ENCODE assay signal across 8 cellular contexts in the genomic region with DNA sequence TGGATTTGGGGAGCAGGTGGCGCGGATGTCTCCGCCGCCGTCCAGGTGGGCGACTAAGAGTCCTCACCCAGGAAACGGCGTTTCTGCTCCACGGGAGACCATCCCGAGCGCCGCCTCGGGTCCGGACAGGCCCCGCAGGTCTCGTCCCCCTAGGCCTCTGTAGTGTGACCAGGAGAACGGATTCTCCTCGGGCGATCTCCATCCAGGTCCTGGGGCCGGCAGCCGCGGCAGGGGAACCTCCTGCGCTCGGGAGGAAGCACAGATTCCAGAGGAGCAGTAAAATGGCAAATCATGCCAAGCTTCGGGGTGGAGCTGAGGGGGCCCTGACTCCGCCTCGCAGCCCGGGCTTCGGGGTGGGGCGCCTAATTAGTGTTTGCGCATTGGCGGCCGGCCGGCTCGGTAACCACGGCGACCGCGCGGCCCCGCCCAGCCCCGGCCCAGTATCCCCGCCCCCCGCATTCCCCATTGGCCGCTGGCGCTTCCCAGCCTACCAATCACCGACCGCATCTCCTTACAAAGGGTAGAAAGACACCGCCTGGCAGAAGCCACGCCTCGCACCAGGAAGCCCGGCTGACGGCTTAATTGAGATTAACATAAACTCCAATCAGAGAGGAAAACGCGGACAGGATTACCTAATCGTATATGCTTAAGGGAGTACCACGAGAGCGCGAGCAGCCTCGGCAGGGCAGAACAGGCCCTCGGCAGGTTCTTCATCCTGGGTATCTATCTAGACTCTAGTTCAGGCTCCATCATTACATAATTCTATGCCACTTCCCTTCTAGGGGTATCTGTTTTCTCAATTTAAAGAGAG.
DNase-seq lines count a peak whose midpoint lies in the region; ATAC-seq and TF ChIP-seq lines count a peak whose summit lies in the region.

No MANE protein-coding gene starts in this region.

- peak overlapping the region; percentile 96 for H3K27ac Mint-ChIP-seq in progenitor cell of endocrine pancreas

- peaks cover 2% of the 10 kb centered on the region for H3K27me3 Mint-ChIP-seq in progenitor cell of endocrine pancreas

- TF ChIP-seq CTCF in progenitor cell of endocrine pancreas (IDR thresholded peaks at IDR 0.05; ENCODE audit: unreplicated experiment), result no peak

- intact Hi-C loops in left ventricle myocardium superior (cut with micrococcal nuclease), result no loop called here

- no peaks in the 10 kb centered on the region for H3K9me3 Mint-ChIP-seq in progenitor cell of endocrine pancreas (ENCODE audit: low read depth)

- DNase-seq in NCI-H187 (lab: John Stamatoyannopoulos, UW) (peak; percentile 72 to 83), T-helper 2 cell (peak; percentile 92 to 99 (median 92)), anterior cingulate cortex (lab: John Stamatoyannopoulos, UW) (peak; percentile 72 to 98 (median 96)), left ventricle myocardium superior (peak; percentile 97), progenitor cell of endocrine pancreas (ENCODE audit: low spot score, unreplicated experiment) (peak; percentile 92), ureter (ENCODE audit: low spot score) (peak; percentile 96)

- ATAC-seq in GM18499 (IDR thresholded peaks at IDR 0.05; ENCODE audit: insufficient read depth, unreplicated experiment) (peak; percentile 85), HG02938 (IDR thresholded peaks at IDR 0.05; ENCODE audit: unreplicated experiment) (peak; percentile 91), left ventricle myocardium superior (peak; percentile 95)

- peaks cover 1% of the 10 kb centered on the region for H3K36me3 Mint-ChIP-seq in progenitor cell of endocrine pancreas (ENCODE audit: insufficient read depth)

- H3K4me3 Mint-ChIP-seq in progenitor cell of endocrine pancreas (ENCODE audit: low read depth), result peak overlapping the region; percentile 86

- peaks cover 31% of the 10 kb centered on the region for H3K4me1 Mint-ChIP-seq in progenitor cell of endocrine pancreas (ENCODE audit: low read depth)

Comparison
In these comparisons a context has a peak if more than half of its experiments do, and no peak if none do; other contexts are left out.
1. Peak in every context shown above with its lines: DNase-seq and ATAC-seq.